ENCODE assay signal across 25 cellular contexts in the genomic region with DNA sequence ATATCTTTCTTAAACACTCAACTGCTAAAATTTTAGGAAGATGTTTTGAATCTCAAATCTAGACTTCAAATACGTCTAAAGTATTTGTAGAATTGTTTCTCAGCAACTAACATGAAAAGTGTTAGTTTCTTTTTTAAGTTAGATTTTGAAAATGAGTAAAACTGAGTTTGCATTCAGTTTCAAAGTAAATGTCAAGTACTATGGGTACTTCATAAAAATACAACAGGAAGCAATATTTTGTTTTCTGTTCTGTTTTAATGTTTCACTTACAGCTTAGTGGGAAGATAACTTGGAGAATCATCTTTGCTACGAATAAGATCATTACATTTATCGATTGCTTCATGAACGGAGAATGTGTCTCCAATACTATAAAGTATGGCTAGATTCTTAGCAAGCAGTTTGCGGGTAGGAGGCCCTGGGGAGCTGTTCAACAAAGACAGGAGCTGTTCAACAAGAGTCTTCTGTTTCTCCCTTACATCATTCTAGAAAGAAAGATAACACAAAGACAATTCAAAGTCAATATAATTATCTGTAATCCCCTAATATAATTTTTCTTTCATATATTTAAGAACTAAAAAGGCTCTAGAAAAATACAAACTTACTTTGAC. TPM values are rescaled to one million over a fixed set of nuclear protein-coding genes. Genes with fewer than 3 reads are reported as not detected.
DNase-seq lines count a peak whose midpoint lies in the region; ATAC-seq and TF ChIP-seq lines count a peak whose summit lies in the region.
"Had no signal": no experiment of that assay in that cellular context is flagged by ENCODE, and none has a peak within 500 bp of the region (broad histone marks: within the 10 kb centered on the region; RNA-seq: fewer than 3 reads in every experiment).

No MANE protein-coding gene starts in this region.

- H3K4me3 ChIP-seq in endodermal cell (ENCODE audit: low read length) = no peak overlapping the region
- H3K4me3 ChIP-seq: ascending aorta, GM23248, MG63, mucosa of descending colon, smooth muscle cell, uterus had no signal

- H3K27ac Mint-ChIP-seq in activated T-cell treated with anti-CD3 and anti-CD28 coated beads, Interleukin-2, amount 50 U/mL, for 72 hours = peak overlapping the region; percentile 81
- H3K27ac Mint-ChIP-seq in T-helper 2 cell treated with Interferon-gamma antibody and Interleukin-4, amounts not matched to agents 5 μg/mL and 100 μg/mL, for 36 hours = peak overlapping the region; percentile 42
- H3K27ac Mint-ChIP-seq in stimulated activated effector memory CD8-positive, alpha-beta T cell treated with anti-CD3 and anti-CD28 coated beads, Interleukin-12 subunit alpha, Interleukin-12 subunit beta, amount 100 ng/mL, for 72 hours = peak overlapping the region; percentile 70
- no peak overlapping the region for H3K27ac Mint-ChIP-seq in endodermal cell
- H3K27ac Mint-ChIP-seq: IgD-negative memory B cell had no signal

- no peaks in the 10 kb centered on the region for H3K4me1 ChIP-seq in endodermal cell (ENCODE audit: control insufficient read depth, insufficient read depth, low read length)
- H3K4me1 ChIP-seq: ascending aorta, uterus had no signal

- no peak for DNase-seq in activated T-cell treated with anti-CD3 and anti-CD28 coated beads, Interleukin-2, amount 50 U/mL, for 72 hours
- DNase-seq in activated T-cell treated with anti-CD3 and anti-CD28 coated beads, Interleukin-2, amount 50 U/mL, for 48 hours = no peak
- DNase-seq in T-helper 2 cell treated with Interferon-gamma antibody and Interleukin-4, amounts not matched to agents 5 μg/mL and 100 μg/mL, for 36 hours (ENCODE audit: low spot score) = no peak
- DNase-seq in stimulated activated effector memory CD8-positive, alpha-beta T cell treated with anti-CD3 and anti-CD28 coated beads, Interleukin-12 subunit alpha, Interleukin-12 subunit beta, amount 100 ng/mL, for 72 hours (ENCODE audit: low spot score in 2 of 2) = no peak
- no peak for DNase-seq in epidermal melanocyte (ENCODE audit: insufficient read length, low spot score)
- DNase-seq in endodermal cell = no peak
- DNase-seq: activated naive CD4-positive, alpha-beta T cell; effector memory CD4-positive, alpha-beta T cell; GM23248; left ventricle myocardium superior; MG63; mucosa of descending colon; NCI-H1436 treated with DMSO at 0.1 percent for 48 hours; Right ventricle myocardium superior; stimulated activated CD4-positive, alpha-beta T cell treated with anti-CD3 and anti-CD28 coated beads, Interleukin-4, amount 100 ng/mL, for 1 hour; substantia nigra; uterus; WERI-Rb-1 had no signal

- H3K36me3 ChIP-seq in endodermal cell (ENCODE audit: control insufficient read depth, insufficient read depth, low read length) = peaks cover 57% of the 10 kb centered on the region
- H3K36me3 ChIP-seq: MG63, uterus, WERI-Rb-1 had no signal

- H3K9ac ChIP-seq in endodermal cell (ENCODE audit: extremely low read depth, low read length, poor library complexity, severe bottlenecking) = no peak overlapping the region
- H3K9ac ChIP-seq: GM23248 had no signal

- no peaks in the 10 kb centered on the region for H3K9me3 Mint-ChIP-seq in activated T-cell treated with anti-CD3 and anti-CD28 coated beads, Interleukin-2, amount 50 U/mL, for 72 hours
- no peaks in the 10 kb centered on the region for H3K9me3 Mint-ChIP-seq in T-helper 2 cell treated with Interferon-gamma antibody and Interleukin-4, amounts not matched to agents 5 μg/mL and 100 μg/mL, for 36 hours
- no peaks in the 10 kb centered on the region for H3K9me3 Mint-ChIP-seq in stimulated activated effector memory CD8-positive, alpha-beta T cell treated with anti-CD3 and anti-CD28 coated beads, Interleukin-12 subunit alpha, Interleukin-12 subunit beta, amount 100 ng/mL, for 72 hours
- H3K9me3 Mint-ChIP-seq in endodermal cell = no peaks in the 10 kb centered on the region
- H3K9me3 Mint-ChIP-seq: central memory CD8-positive, alpha-beta T cell; IgD-negative memory B cell had no signal

- ATAC-seq in activated T-cell treated with anti-CD3 and anti-CD28 coated beads, Interleukin-2, amount 50 U/mL, for 72 hours (replicated peaks in 1 of 2) = peak; percentile 36 to 62
- peak; percentile 56 for ATAC-seq in GM21529 (IDR thresholded peaks at IDR 0.05; ENCODE audit: unreplicated experiment)
- peak; percentile 63 for ATAC-seq in stimulated activated effector memory CD8-positive, alpha-beta T cell treated with anti-CD3 and anti-CD28 coated beads, Interleukin-12 subunit alpha, Interleukin-12 subunit beta, amount 100 ng/mL, for 72 hours
- ATAC-seq in HG02970 (IDR thresholded peaks at IDR 0.05; ENCODE audit: low FRiP score, unreplicated experiment) = no peak
- ATAC-seq: left ventricle myocardium superior, mucosa of descending colon had no signal

- H3K4me1 Mint-ChIP-seq in activated T-cell treated with anti-CD3 and anti-CD28 coated beads, Interleukin-2, amount 50 U/mL, for 72 hours (ENCODE audit: low read depth) = peaks cover 6% of the 10 kb centered on the region
- H3K4me1 Mint-ChIP-seq in T-helper 2 cell treated with Interferon-gamma antibody and Interleukin-4, amounts not matched to agents 5 μg/mL and 100 μg/mL, for 36 hours (ENCODE audit: low read depth) = peaks cover 8% of the 10 kb centered on the region
- H3K4me1 Mint-ChIP-seq in stimulated activated effector memory CD8-positive, alpha-beta T cell treated with anti-CD3 and anti-CD28 coated beads, Interleukin-12 subunit alpha, Interleukin-12 subunit beta, amount 100 ng/mL, for 72 hours = peaks cover 11% of the 10 kb centered on the region
- peaks cover 6% of the 10 kb centered on the region for H3K4me1 Mint-ChIP-seq in endodermal cell

- peak overlapping the region; percentile 42 to 80 for H3K4me3 Mint-ChIP-seq in activated T-cell treated with anti-CD3 and anti-CD28 coated beads, Interleukin-2, amount 50 U/mL, for 72 hours
- H3K4me3 Mint-ChIP-seq in T-helper 2 cell treated with Interferon-gamma antibody and Interleukin-4, amounts not matched to agents 5 μg/mL and 100 μg/mL, for 36 hours = peak overlapping the region; percentile 0
- H3K4me3 Mint-ChIP-seq in stimulated activated effector memory CD8-positive, alpha-beta T cell treated with anti-CD3 and anti-CD28 coated beads, Interleukin-12 subunit alpha, Interleukin-12 subunit beta, amount 100 ng/mL, for 72 hours = peak overlapping the region; percentile 45
- no peak overlapping the region for H3K4me3 Mint-ChIP-seq in endodermal cell
- H3K4me3 Mint-ChIP-seq: central memory CD8-positive, alpha-beta T cell; IgD-negative memory B cell had no signal

- no peaks in the 10 kb centered on the region for H3K27me3 Mint-ChIP-seq in activated T-cell treated with anti-CD3 and anti-CD28 coated beads, Interleukin-2, amount 50 U/mL, for 72 hours (ENCODE audit: low read depth)
- no peaks in the 10 kb centered on the region for H3K27me3 Mint-ChIP-seq in T-helper 2 cell treated with Interferon-gamma antibody and Interleukin-4, amounts not matched to agents 5 μg/mL and 100 μg/mL, for 36 hours (ENCODE audit: low read depth)
- no peaks in the 10 kb centered on the region for H3K27me3 Mint-ChIP-seq in endodermal cell (ENCODE audit: insufficient read depth)
- H3K27me3 Mint-ChIP-seq: central memory CD8-positive, alpha-beta T cell; IgD-negative memory B cell had no signal

- no peak for TF ChIP-seq CTCF in endodermal cell (conservative IDR thresholded peaks at IDR 0.05)

- WGBS in endodermal cell (ENCODE audit: insufficient coverage in 1 of 2, insufficient read length in 1 of 2), 2 experiments = 94 to 98% methylated on average over 5 of the region's 5 CpGs

- no peaks in the 10 kb centered on the region for H3K27me3 ChIP-seq in endodermal cell (ENCODE audit: control insufficient read depth, insufficient read depth, low read length, poor library complexity, severe bottlenecking)
- H3K27me3 ChIP-seq: ascending aorta, MG63, uterus had no signal

- no peaks in the 10 kb centered on the region for H3K9me3 ChIP-seq in endodermal cell (ENCODE audit: control insufficient read depth, low read length)
- H3K9me3 ChIP-seq: ascending aorta, MG63, mucosa of descending colon, uterus had no signal

- H3K36me3 Mint-ChIP-seq in activated T-cell treated with anti-CD3 and anti-CD28 coated beads, Interleukin-2, amount 50 U/mL, for 72 hours (ENCODE audit: insufficient read depth in 2 of 2) = peaks cover 1 to 4% of the 10 kb centered on the region in 2 donors
- peaks cover 7% of the 10 kb centered on the region for H3K36me3 Mint-ChIP-seq in T-helper 2 cell treated with Interferon-gamma antibody and Interleukin-4, amounts not matched to agents 5 μg/mL and 100 μg/mL, for 36 hours (ENCODE audit: low read depth)
- H3K36me3 Mint-ChIP-seq in stimulated activated effector memory CD8-positive, alpha-beta T cell treated with anti-CD3 and anti-CD28 coated beads, Interleukin-12 subunit alpha, Interleukin-12 subunit beta, amount 100 ng/mL, for 72 hours = peaks cover 70% of the 10 kb centered on the region
- H3K36me3 Mint-ChIP-seq in endodermal cell (ENCODE audit: low read depth) = peaks cover 26% of the 10 kb centered on the region

- H3K27ac ChIP-seq in endodermal cell (ENCODE audit: low read depth, low read length) = no peak overlapping the region
- H3K27ac ChIP-seq: ascending aorta, GM23248, HL-60, uterus, WERI-Rb-1 had no signal

RNA-seq across cellular contexts. Expression of gene HEATR5A, which starts 20.2 kb away (rescaled TPM):
- 10 to 100 TPM; 11.4 to 13.3 TPM for total RNA-seq in activated T-cell treated with anti-CD3 and anti-CD28 coated beads, Interleukin-2, amount 50 U/mL, for 72 hours
- 10 to 100 TPM; 31.7 to 36.4 TPM for total RNA-seq in endodermal cell
- 9.7 TPM for polyA plus RNA-seq in endodermal cell (2013, experiment 1 of 2)
- polyA plus RNA-seq in endodermal cell (2013, experiment 2 of 2) = 10.4 TPM

RNA-seq across cellular contexts. Expression of gene DTD2, which starts 57.2 kb away (rescaled TPM):
- 10 to 100 TPM; 13.5 to 20.7 TPM for total RNA-seq in activated T-cell treated with anti-CD3 and anti-CD28 coated beads, Interleukin-2, amount 50 U/mL, for 72 hours
- 10 to 100 TPM; 12.7 to 14.9 TPM for total RNA-seq in endodermal cell
- 19.2 TPM for polyA plus RNA-seq in endodermal cell (2013, experiment 1 of 2)
- 16.2 TPM for polyA plus RNA-seq in endodermal cell (2013, experiment 2 of 2)
